ENCODE assay signal across 2 cellular contexts in the genomic region with DNA sequence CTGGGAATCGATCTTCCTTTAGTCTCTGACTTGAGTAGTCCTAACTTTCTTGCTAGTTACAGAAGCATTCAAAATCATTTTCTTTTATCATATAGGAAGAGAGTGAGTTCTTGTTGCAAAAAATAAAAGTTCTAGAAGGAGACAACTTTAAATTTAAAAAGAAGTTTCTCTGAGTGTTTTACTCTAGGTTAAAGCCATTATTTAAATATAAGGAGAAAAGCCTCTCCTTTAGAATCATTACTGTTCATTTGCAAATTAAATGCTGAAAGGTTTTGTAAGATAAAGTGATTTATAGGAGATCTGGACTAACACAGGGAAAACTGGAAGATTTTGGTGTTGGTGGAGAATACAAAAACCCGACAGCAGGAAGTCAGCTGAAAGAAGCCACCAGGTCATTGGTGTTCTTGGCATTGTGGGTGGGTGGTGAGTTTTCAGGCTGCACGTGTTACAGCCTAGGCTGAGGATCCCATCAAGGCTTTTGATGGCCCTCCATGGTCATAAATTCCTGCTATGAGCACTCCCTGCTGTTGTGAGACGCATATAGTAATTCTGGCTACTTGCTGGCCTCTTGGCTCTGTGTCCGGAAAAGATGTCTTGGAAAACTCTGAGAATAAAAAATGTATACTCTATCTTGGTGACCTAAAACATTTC.
TF ChIP-seq lines count a peak whose summit lies in the region.

No MANE protein-coding gene starts in this region.

TF ChIP-seq in IMR-90, 13 proteins besides CTCF, POLR2A, EP300 and RAD21:
- TF ChIP-seq MAZ (IDR thresholded peaks at IDR 0.05; ENCODE audit: borderline replicate concordance, low read depth, low read length) = no peak
- TF ChIP-seq, protein P1, sequence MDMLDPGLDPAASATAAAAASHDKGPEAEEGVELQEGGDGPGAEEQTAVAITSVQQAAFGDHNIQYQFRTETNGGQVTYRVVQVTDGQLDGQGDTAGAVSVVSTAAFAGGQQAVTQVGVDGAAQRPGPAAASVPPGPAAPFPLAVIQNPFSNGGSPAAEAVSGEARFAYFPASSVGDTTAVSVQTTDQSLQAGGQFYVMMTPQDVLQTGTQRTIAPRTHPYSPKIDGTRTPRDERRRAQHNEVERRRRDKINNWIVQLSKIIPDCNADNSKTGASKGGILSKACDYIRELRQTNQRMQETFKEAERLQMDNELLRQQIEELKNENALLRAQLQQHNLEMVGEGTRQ (IDR thresholded peaks at IDR 0.05; ENCODE audit: low read depth, low read length) = no peak
- no peak for TF ChIP-seq FOS (IDR thresholded peaks at IDR 0.05; ENCODE audit: low read depth, low read length)
- no peak for TF ChIP-seq CEBPB (IDR thresholded peaks at IDR 0.05; ENCODE audit: low read depth, low read length)
- no peak for TF ChIP-seq MAFK (IDR thresholded peaks at IDR 0.05; ENCODE audit: low read depth, low read length)

TF ChIP-seq in SK-N-SH, 30 proteins besides CTCF, POLR2A, EP300 and RAD21:
- TF ChIP-seq GABPA (IDR thresholded peaks at IDR 0.05; ENCODE audit: low read depth) (no peak), SMC3 (IDR thresholded peaks at IDR 0.05; ENCODE audit: low read depth, low read length) (no peak), FOXJ3 (CRISPR knock-in tag; IDR thresholded peaks at IDR 0.05) (no peak), CHD2 (IDR thresholded peaks at IDR 0.05; ENCODE audit: low read length, partially characterized antibody) (no peak), GATA2 (CRISPR knock-in tag; IDR thresholded peaks at IDR 0.05) (no peak), NFIC (IDR thresholded peaks at IDR 0.05; ENCODE audit: borderline replicate concordance) (no peak), MXI1 (IDR thresholded peaks at IDR 0.05; ENCODE audit: low read depth, low read length) (no peak), RFX5 (IDR thresholded peaks at IDR 0.05; ENCODE audit: low read length) (no peak), RXRA (IDR thresholded peaks at IDR 0.05; ENCODE audit: borderline replicate concordance, low read depth) (no peak), SIN3A (IDR thresholded peaks at IDR 0.05; ENCODE audit: borderline replicate concordance, low read depth, low read length) (no peak), POLR2AphosphoS5 (IDR thresholded peaks at IDR 0.05; ENCODE audit: low read depth, low read length) (no peak), FOXM1 (IDR thresholded peaks at IDR 0.05; ENCODE audit: low read depth) (no peak), TEAD4 (IDR thresholded peaks at IDR 0.05; ENCODE audit: borderline replicate concordance, insufficient read depth) (no peak), ELF1 (IDR thresholded peaks at IDR 0.05) (no peak), NRF1 (IDR thresholded peaks at IDR 0.05; ENCODE audit: low read depth, low read length) (no peak)
- TF ChIP-seq, protein P2, sequence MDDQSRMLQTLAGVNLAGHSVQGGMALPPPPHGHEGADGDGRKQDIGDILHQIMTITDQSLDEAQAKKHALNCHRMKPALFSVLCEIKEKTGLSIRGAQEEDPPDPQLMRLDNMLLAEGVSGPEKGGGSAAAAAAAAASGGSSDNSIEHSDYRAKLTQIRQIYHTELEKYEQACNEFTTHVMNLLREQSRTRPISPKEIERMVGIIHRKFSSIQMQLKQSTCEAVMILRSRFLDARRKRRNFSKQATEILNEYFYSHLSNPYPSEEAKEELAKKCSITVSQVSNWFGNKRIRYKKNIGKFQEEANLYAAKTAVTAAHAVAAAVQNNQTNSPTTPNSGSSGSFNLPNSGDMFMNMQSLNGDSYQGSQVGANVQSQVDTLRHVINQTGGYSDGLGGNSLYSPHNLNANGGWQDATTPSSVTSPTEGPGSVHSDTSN (IDR thresholded peaks at IDR 0.05) = no peak
- TF ChIP-seq, protein P3, sequence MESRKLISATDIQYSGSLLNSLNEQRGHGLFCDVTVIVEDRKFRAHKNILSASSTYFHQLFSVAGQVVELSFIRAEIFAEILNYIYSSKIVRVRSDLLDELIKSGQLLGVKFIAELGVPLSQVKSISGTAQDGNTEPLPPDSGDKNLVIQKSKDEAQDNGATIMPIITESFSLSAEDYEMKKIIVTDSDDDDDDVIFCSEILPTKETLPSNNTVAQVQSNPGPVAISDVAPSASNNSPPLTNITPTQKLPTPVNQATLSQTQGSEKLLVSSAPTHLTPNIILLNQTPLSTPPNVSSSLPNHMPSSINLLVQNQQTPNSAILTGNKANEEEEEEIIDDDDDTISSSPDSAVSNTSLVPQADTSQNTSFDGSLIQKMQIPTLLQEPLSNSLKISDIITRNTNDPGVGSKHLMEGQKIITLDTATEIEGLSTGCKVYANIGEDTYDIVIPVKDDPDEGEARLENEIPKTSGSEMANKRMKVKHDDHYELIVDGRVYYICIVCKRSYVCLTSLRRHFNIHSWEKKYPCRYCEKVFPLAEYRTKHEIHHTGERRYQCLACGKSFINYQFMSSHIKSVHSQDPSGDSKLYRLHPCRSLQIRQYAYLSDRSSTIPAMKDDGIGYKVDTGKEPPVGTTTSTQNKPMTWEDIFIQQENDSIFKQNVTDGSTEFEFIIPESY (IDR thresholded peaks at IDR 0.05; ENCODE audit: borderline replicate concordance, low read depth) = no peak
